Comparison of ENCODE assay signal across 1 cellular context in genomic region chr9:105357937-105358336, GRCh38.
TF ChIP-seq lines count a peak whose summit lies in the region.

No MANE protein-coding gene starts in this region.

TF ChIP-seq in GM12878, 131 proteins besides CTCF, POLR2A, EP300 and RAD21:
- TF ChIP-seq BCL11A (IDR thresholded peaks at IDR 0.05; ENCODE audit: low read depth, low read length) (peak; percentile 43; the same call in 1 of the 2 replicates), CREB1 (IDR thresholded peaks at IDR 0.05; ENCODE audit: low read depth) (0 out of 2 replicates have a peak, but pooled peaks have one; percentile 50), POU2F2 (IDR thresholded peaks at IDR 0.05; ENCODE audit: borderline replicate concordance, low read depth, low read length) (peak; percentile 98; the same call in 2 of the 3 replicates), MAX (IDR thresholded peaks at IDR 0.05; ENCODE audit: low read depth, low read length) (no peak), FOXM1 (IDR thresholded peaks at IDR 0.05; ENCODE audit: low read depth, low read length) (peak; percentile 82; the same call in 1 of the 2 replicates), YBX1 (IDR thresholded peaks at IDR 0.05) (no peak), RBBP5 (conservative IDR thresholded peaks at IDR 0.05) (no peak), TCF3 (IDR thresholded peaks at IDR 0.05; ENCODE audit: borderline replicate concordance, insufficient read depth, low read depth, low read length) (no peak), BCL3 (IDR thresholded peaks at IDR 0.05; ENCODE audit: borderline replicate concordance, insufficient read depth, low read depth, low read length, poor library complexity, severe bottlenecking) (no peak), MEF2A (IDR thresholded peaks at IDR 0.05; ENCODE audit: insufficient read depth, low read depth, low read length) (peak; percentile 73; the same call in 1 of the 2 replicates), NFIC (IDR thresholded peaks at IDR 0.05; ENCODE audit: low read depth, low read length) (peak; percentile 84), IRF4 (IDR thresholded peaks at IDR 0.05; ENCODE audit: low read depth, low read length) (peak; percentile 53; the same call in 1 of the 2 replicates), TAF1 (IDR thresholded peaks at IDR 0.05; ENCODE audit: borderline replicate concordance, low read depth, low read length) (no peak), ZNF622 (IDR thresholded peaks at IDR 0.05) (no peak), RUNX3 (IDR thresholded peaks at IDR 0.05; ENCODE audit: low read length) (peak; percentile 95), PML (IDR thresholded peaks at IDR 0.05; ENCODE audit: low read length) (peak; percentile 51; the same call in 1 of the 2 replicates), PKNOX1 (IDR thresholded peaks at IDR 0.05) (peak; percentile 49; the same call in 1 of the 2 replicates), ZBTB4 (CRISPR knock-in tag; IDR thresholded peaks at IDR 0.05) (no peak), SUZ12 (IDR thresholded peaks at IDR 0.05; ENCODE audit: unreplicated experiment) (no peak), IKZF2 (IDR thresholded peaks at IDR 0.05) (peak; percentile 28 to 34; a peak in 2 of 4 replicates), LARP7 (IDR thresholded peaks at IDR 0.05) (no peak), MEF2B (IDR thresholded peaks at IDR 0.05; ENCODE audit: partially characterized antibody, poor library complexity, severe bottlenecking) (peak; percentile 81), CBFB (IDR thresholded peaks at IDR 0.05; ENCODE audit: low read depth) (peak; percentile 51; the same call in 1 of the 2 replicates), STAT3 (IDR thresholded peaks at IDR 0.05; ENCODE audit: low read depth, low read length) (no peak), PAX5 (IDR thresholded peaks at IDR 0.05; ENCODE audit: borderline replicate concordance, low read depth, low read length) (peak; percentile 66; the same call in 1 of the 2 replicates), SKIL (IDR thresholded peaks at IDR 0.05; ENCODE audit: low read depth, poor library complexity, severe bottlenecking) (peak; percentile 21), MTA3 (IDR thresholded peaks at IDR 0.05; ENCODE audit: borderline replicate concordance, low read length) (peak; percentile 51; the same call in 1 of the 2 replicates), ZNF384 (IDR thresholded peaks at IDR 0.05; ENCODE audit: borderline replicate concordance, low read depth, low read length) (0 out of 2 replicates have a peak, but pooled peaks have one; percentile 33), E2F4 (IDR thresholded peaks at IDR 0.05; ENCODE audit: low read depth, low read length) (no peak), CHD4 (IDR thresholded peaks at IDR 0.05) (no peak), BHLHE40 (IDR thresholded peaks at IDR 0.05; ENCODE audit: borderline replicate concordance in 1 of 2, low read depth in 2 of 2, low read length in 1 of 2) (peak; percentile 19 to 27; a peak in 1 of 4 replicates), JUNB (IDR thresholded peaks at IDR 0.05) (peak; percentile 57), ATF2 (IDR thresholded peaks at IDR 0.05; ENCODE audit: low read length) (peak; percentile 70), RELA (IDR thresholded peaks at IDR 0.05; ENCODE audit: borderline replicate concordance, partially characterized antibody) (no peak)
